ENCODE assay signal across 1 cellular context in genomic region chr5:124729687-124730359, GRCh38.
TF ChIP-seq lines count a peak whose summit lies in the region.

No MANE protein-coding gene starts in this region.

TF ChIP-seq in HEK293, 187 proteins besides CTCF, POLR2A, EP300 and RAD21 (continued from another document):
- TF ChIP-seq ZNF157 (tag by site-specific recombination; IDR thresholded peaks at IDR 0.05) (no peak), OSR2 (tag by site-specific recombination; IDR thresholded peaks at IDR 0.05) (peak; percentile 55; the same call in 1 of the 2 replicates), ZSCAN16 (tag by site-specific recombination; IDR thresholded peaks at IDR 0.05) (0 out of 2 replicates have a peak, but pooled peaks have one; percentile 36), SCRT1 (tag by site-specific recombination; IDR thresholded peaks at IDR 0.05; ENCODE audit: borderline replicate concordance) (no peak), BCL11A (tag by site-specific recombination; IDR thresholded peaks at IDR 0.05; ENCODE audit: low read depth) (no peak), ZNF324 (tag by site-specific recombination; IDR thresholded peaks at IDR 0.05) (no peak), ZNF621 (tag by site-specific recombination; IDR thresholded peaks at IDR 0.05) (no peak), ZNF701 (tag by site-specific recombination; IDR thresholded peaks at IDR 0.05) (no peak), HOXC10 (CRISPR knock-in tag; IDR thresholded peaks at IDR 0.05) (no peak), OVOL3 (tag by site-specific recombination; IDR thresholded peaks at IDR 0.05) (no peak), ZNF596 (tag by site-specific recombination; IDR thresholded peaks at IDR 0.05) (peak; percentile 65; the same call in 1 of the 2 replicates), HOXA7 (CRISPR knock-in tag; IDR thresholded peaks at IDR 0.05; ENCODE audit: borderline replicate concordance) (no peak), AEBP2 (tag by site-specific recombination; IDR thresholded peaks at IDR 0.05; ENCODE audit: borderline replicate concordance) (no peak), GFI1B (tag by site-specific recombination; IDR thresholded peaks at IDR 0.05) (peak; percentile 100), ZNF843 (tag by site-specific recombination; IDR thresholded peaks at IDR 0.05) (peak; percentile 59)
- TF ChIP-seq, protein P1, sequence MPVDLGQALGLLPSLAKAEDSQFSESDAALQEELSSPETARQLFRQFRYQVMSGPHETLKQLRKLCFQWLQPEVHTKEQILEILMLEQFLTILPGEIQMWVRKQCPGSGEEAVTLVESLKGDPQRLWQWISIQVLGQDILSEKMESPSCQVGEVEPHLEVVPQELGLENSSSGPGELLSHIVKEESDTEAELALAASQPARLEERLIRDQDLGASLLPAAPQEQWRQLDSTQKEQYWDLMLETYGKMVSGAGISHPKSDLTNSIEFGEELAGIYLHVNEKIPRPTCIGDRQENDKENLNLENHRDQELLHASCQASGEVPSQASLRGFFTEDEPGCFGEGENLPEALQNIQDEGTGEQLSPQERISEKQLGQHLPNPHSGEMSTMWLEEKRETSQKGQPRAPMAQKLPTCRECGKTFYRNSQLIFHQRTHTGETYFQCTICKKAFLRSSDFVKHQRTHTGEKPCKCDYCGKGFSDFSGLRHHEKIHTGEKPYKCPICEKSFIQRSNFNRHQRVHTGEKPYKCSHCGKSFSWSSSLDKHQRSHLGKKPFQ (tag by site-specific recombination; IDR thresholded peaks at IDR 0.05): no peak
- TF ChIP-seq, protein P2, sequence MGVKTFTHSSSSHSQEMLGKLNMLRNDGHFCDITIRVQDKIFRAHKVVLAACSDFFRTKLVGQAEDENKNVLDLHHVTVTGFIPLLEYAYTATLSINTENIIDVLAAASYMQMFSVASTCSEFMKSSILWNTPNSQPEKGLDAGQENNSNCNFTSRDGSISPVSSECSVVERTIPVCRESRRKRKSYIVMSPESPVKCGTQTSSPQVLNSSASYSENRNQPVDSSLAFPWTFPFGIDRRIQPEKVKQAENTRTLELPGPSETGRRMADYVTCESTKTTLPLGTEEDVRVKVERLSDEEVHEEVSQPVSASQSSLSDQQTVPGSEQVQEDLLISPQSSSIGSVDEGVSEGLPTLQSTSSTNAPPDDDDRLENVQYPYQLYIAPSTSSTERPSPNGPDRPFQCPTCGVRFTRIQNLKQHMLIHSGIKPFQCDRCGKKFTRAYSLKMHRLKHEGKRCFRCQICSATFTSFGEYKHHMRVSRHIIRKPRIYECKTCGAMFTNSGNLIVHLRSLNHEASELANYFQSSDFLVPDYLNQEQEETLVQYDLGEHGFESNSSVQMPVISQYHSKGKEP (tag by site-specific recombination; IDR thresholded peaks at IDR 0.05): peak; percentile 72; the same call in 1 of the 2 replicates
TF ChIP-seq in HEK293: peak in this region for 10.
